In genomic region chr2:13433954-13434353, GRCh38 we compare ENCODE assay signal across 25 cellular contexts.
"Had no signal": no experiment of that assay in that cellular context is flagged by ENCODE, and none has a peak within 500 bp of the region (broad histone marks: within the 10 kb centered on the region; RNA-seq: fewer than 3 reads in every experiment).

No MANE protein-coding gene starts in this region.

- H3K36me3 Mint-ChIP-seq: naive thymus-derived CD8-positive, alpha-beta T cell; natural killer cell treated with Interleukin-12 subunit alpha and Interleukin-12 subunit beta and Interleukin-15 and Interleukin-18, amount 100 ng/mL, for 72 hours; stimulated activated effector memory CD8-positive, alpha-beta T cell treated with anti-CD3 and anti-CD28 coated beads, Interleukin-12 subunit alpha, Interleukin-12 subunit beta, amount 100 ng/mL, for 72 hours; stimulated activated naive B cell treated with anti-CD40 and anti-IgM and Interleukin-4, amounts not matched to agents 10 μg/mL and 1 μg/mL and 100 μg/mL, for 72 hours had no signal

- H3K4me3 ChIP-seq: pancreas, prostate gland, right lobe of liver, sigmoid colon, stomach, thoracic aorta, thyroid gland, tibial nerve, upper lobe of left lung, vagina had no signal

- H3K4me1 Mint-ChIP-seq: naive thymus-derived CD8-positive, alpha-beta T cell; nephron progenitor cell; neural crest cell; stimulated activated effector memory CD8-positive, alpha-beta T cell treated with anti-CD3 and anti-CD28 coated beads, Interleukin-12 subunit alpha, Interleukin-12 subunit beta, amount 100 ng/mL, for 72 hours; stimulated activated naive B cell treated with anti-CD40 and anti-IgM and Interleukin-4, amounts not matched to agents 10 μg/mL and 1 μg/mL and 100 μg/mL, for 72 hours had no signal

- H3K27ac ChIP-seq: neutrophil, pancreas, prostate gland, right lobe of liver, sigmoid colon, stomach, thoracic aorta, thyroid gland, tibial nerve, upper lobe of left lung, vagina had no signal

- H3K27me3 ChIP-seq: neutrophil, pancreas, right lobe of liver, sigmoid colon, stomach, thyroid gland, tibial nerve, upper lobe of left lung, vagina had no signal

- H3K36me3 ChIP-seq: neutrophil, pancreas, prostate gland, right lobe of liver, sigmoid colon, stomach, thoracic aorta, thyroid gland, tibial nerve, upper lobe of left lung, vagina had no signal

- H3K27ac Mint-ChIP-seq: naive thymus-derived CD8-positive, alpha-beta T cell; natural killer cell treated with Interleukin-12 subunit alpha and Interleukin-12 subunit beta and Interleukin-15 and Interleukin-18, amount 100 ng/mL, for 72 hours; nephron progenitor cell; stimulated activated effector memory CD8-positive, alpha-beta T cell treated with anti-CD3 and anti-CD28 coated beads, Interleukin-12 subunit alpha, Interleukin-12 subunit beta, amount 100 ng/mL, for 72 hours; stimulated activated naive B cell treated with anti-CD40 and anti-IgM and Interleukin-4, amounts not matched to agents 10 μg/mL and 1 μg/mL and 100 μg/mL, for 72 hours; stimulated activated naive CD8-positive, alpha-beta T cell treated with anti-CD3 and anti-CD28 coated beads, Interleukin-15, Interleukin-2, amounts not matched to agents 100 ng/mL and 50 ng/mL, for 24 hours had no signal

- H3K9me3 ChIP-seq: neutrophil, pancreas, prostate gland, right lobe of liver, sigmoid colon, stomach, thoracic aorta, thyroid gland, tibial nerve, upper lobe of left lung, vagina had no signal

- H3K4me1 ChIP-seq: pancreas, prostate gland, right lobe of liver, sigmoid colon, stomach, thyroid gland, tibial nerve, upper lobe of left lung, vagina had no signal

- H3K4me3 Mint-ChIP-seq: naive thymus-derived CD8-positive, alpha-beta T cell; natural killer cell treated with Interleukin-12 subunit alpha and Interleukin-12 subunit beta and Interleukin-15 and Interleukin-18, amount 100 ng/mL, for 72 hours; nephron progenitor cell; neural crest cell; stimulated activated effector memory CD8-positive, alpha-beta T cell treated with anti-CD3 and anti-CD28 coated beads, Interleukin-12 subunit alpha, Interleukin-12 subunit beta, amount 100 ng/mL, for 72 hours; stimulated activated naive B cell treated with anti-CD40 and anti-IgM and Interleukin-4, amounts not matched to agents 10 μg/mL and 1 μg/mL and 100 μg/mL, for 72 hours; stimulated activated naive CD8-positive, alpha-beta T cell treated with anti-CD3 and anti-CD28 coated beads, Interleukin-15, Interleukin-2, amounts not matched to agents 100 ng/mL and 50 ng/mL, for 24 hours had no signal

- H3K27me3 Mint-ChIP-seq: naive thymus-derived CD8-positive, alpha-beta T cell; natural killer cell treated with Interleukin-12 subunit alpha and Interleukin-12 subunit beta and Interleukin-15 and Interleukin-18, amount 100 ng/mL, for 72 hours; stimulated activated naive B cell treated with anti-CD40 and anti-IgM and Interleukin-4, amounts not matched to agents 10 μg/mL and 1 μg/mL and 100 μg/mL, for 72 hours; stimulated activated naive CD8-positive, alpha-beta T cell treated with anti-CD3 and anti-CD28 coated beads, Interleukin-15, Interleukin-2, amounts not matched to agents 100 ng/mL and 50 ng/mL, for 24 hours had no signal

- DNase-seq: naive thymus-derived CD8-positive, alpha-beta T cell; nephron progenitor cell; pancreas; right cardiac atrium; right lobe of liver; sigmoid colon; small intestine; stimulated activated CD4-positive, alpha-beta T cell treated with anti-CD3 and anti-CD28 coated beads, Interleukin-15, amount 100 ng/mL, for 24 hours; stimulated activated CD4-positive, alpha-beta T cell treated with anti-CD3 and anti-CD28 coated beads, Interleukin-2, amount 100 ng/mL, for 24 hours; stimulated activated CD4-positive, alpha-beta T cell treated with anti-CD3 and anti-CD28 coated beads, Interleukin-2, amount 100 ng/mL, for 48 hours; stimulated activated CD4-positive, alpha-beta T cell treated with anti-CD3 and anti-CD28 coated beads, Interleukin-4, amount 100 ng/mL, for 24 hours; stimulated activated naive B cell treated with anti-CD40 and anti-IgM and Interleukin-4, amounts not matched to agents 10 μg/mL and 1 μg/mL and 100 μg/mL, for 72 hours; stimulated activated naive CD4-positive, alpha-beta T cell treated with Interleukin-2 at 50 U/mL for 16 hours; stomach; thyroid gland; upper lobe of left lung had no signal

- H3K9me3 Mint-ChIP-seq: nephron progenitor cell had no signal
